Comparison of ENCODE assay signal across 18 cellular contexts in genomic region chr5:131609774-131610173, GRCh38. TPM values are rescaled to one million over a fixed set of nuclear protein-coding genes. Genes with fewer than 3 reads are reported as not detected.
DNase-seq lines count a peak whose midpoint lies in the region; ATAC-seq and TF ChIP-seq lines count a peak whose summit lies in the region.
"Had no signal": no experiment of that assay in that cellular context is flagged by ENCODE, and none has a peak within 500 bp of the region (broad histone marks: within the 10 kb centered on the region; RNA-seq: fewer than 3 reads in every experiment).

No MANE protein-coding gene starts in this region.

- no peak for ATAC-seq in omental fat pad (ENCODE audit: low FRiP score)
- ATAC-seq: gastrocnemius medialis had no signal

- TF ChIP-seq CTCF in choroid plexus epithelial cell (conservative IDR thresholded peaks at IDR 0.05; ENCODE audit: low read depth, low read length) (no peak), mesothelial cell of epicardium (IDR thresholded peaks at IDR 0.05; ENCODE audit: unreplicated experiment) (no peak), omental fat pad (IDR thresholded peaks at IDR 0.05) (no peak)

- H3K36me3 Mint-ChIP-seq in mesothelial cell of epicardium: peaks cover 1% of the 10 kb centered on the region

- no peak overlapping the region for H3K4me3 ChIP-seq in choroid plexus epithelial cell (ENCODE audit: low read depth, low read length)
- H3K4me3 ChIP-seq: colonic mucosa, gastrocnemius medialis, left lung, vagina had no signal

- peaks cover 36% of the 10 kb centered on the region for H3K4me1 Mint-ChIP-seq in mesothelial cell of epicardium

- H3K9me3 Mint-ChIP-seq in mesothelial cell of epicardium: no peaks in the 10 kb centered on the region

- peak overlapping the region; percentile 91 for H3K27ac Mint-ChIP-seq in mesothelial cell of epicardium

- no peaks in the 10 kb centered on the region for H3K27me3 Mint-ChIP-seq in mesothelial cell of epicardium (ENCODE audit: low read depth)

- peak; percentile 7 for DNase-seq in AG08396 (ENCODE audit: low spot score)
- DNase-seq in HCEC 1CT: peak; percentile 23
- DNase-seq in choroid plexus epithelial cell (ENCODE audit: low read depth): peak; percentile 44
- DNase-seq in mesothelial cell of epicardium (ENCODE audit: low spot score in 2 of 2, unreplicated experiment in 2 of 2): no peak
- DNase-seq in NCI-H1694 (lab: John Stamatoyannopoulos, UW): no peak
- DNase-seq in NAMALWA (ENCODE audit: low spot score): no peak
- DNase-seq in SKM-1 (lab: John Stamatoyannopoulos, UW; ENCODE audit: unreplicated experiment): no peak
- DNase-seq in omental fat pad (ENCODE audit: low spot score): no peak
- DNase-seq: activated effector memory CD4-positive, alpha-beta T cell treated with anti-CD3 and anti-CD28 coated beads, Interleukin-2, amount 50 U/mL, for 16 hours; AML-193; colonic mucosa; DMS 273 treated with DMSO at 0.1 percent for 48 hours; gastrocnemius medialis; left lung; NCI-H2171; stimulated activated CD4-positive, alpha-beta T cell treated with anti-CD3 and anti-CD28 coated beads, Interleukin-4, amount 100 ng/mL, for 24 hours; T1000 had no signal

- no peak overlapping the region for H3K4me3 Mint-ChIP-seq in mesothelial cell of epicardium

RNA-seq across cellular contexts. Expression of gene RAPGEF6, which starts 25.3 kb away (rescaled TPM):
- total RNA-seq in mesothelial cell of epicardium: 26.7 to 29.7 TPM (median 29.0 TPM) in 3 replicates
- 10 to 100 TPM; 14.7 to 31.5 (median 24.2) TPM for total RNA-seq in omental fat pad

Comparison
In these comparisons a context has a peak if more than half of its experiments do, and no peak if none do; other contexts are left out.
1. DNase-seq: peak in AG08396 (single experiment), HCEC 1CT (single experiment) and choroid plexus epithelial cell (single experiment); none in mesothelial cell of epicardium (0 of 2), NCI-H1694 (single experiment), NAMALWA (single experiment), SKM-1 (single experiment) and omental fat pad (single experiment).